In genomic region chr9:127971357-127972315, GRCh38 we compare ENCODE assay signal across 8 cellular contexts. TPM values are rescaled to one million over a fixed set of nuclear protein-coding genes. Genes with fewer than 3 reads are reported as not detected.
A peak's percentile ranks its signal among the peaks of the same experiment; 100 is the strongest.
DNase-seq lines count a peak whose midpoint lies in the region; ATAC-seq lines count a peak whose summit lies in the region.

No MANE protein-coding gene starts in this region.

- peaks cover 100% of the 10 kb centered on the region for H3K4me1 Mint-ChIP-seq in stimulated activated naive CD8-positive, alpha-beta T cell treated with anti-CD3 and anti-CD28 coated beads, Interleukin-15, Interleukin-2, amounts not matched to agents 100 ng/mL and 50 ng/mL, for 24 hours (ENCODE audit: low read depth)
- peaks cover 100% of the 10 kb centered on the region for H3K4me1 Mint-ChIP-seq in activated T-cell treated with anti-CD3 and anti-CD28 coated beads, Interleukin-2, amount 50 U/mL, for 72 hours (ENCODE audit: low read depth)

- 56% methylated on average over 22 of the region's 22 CpGs for WGBS in thymus

- H3K36me3 Mint-ChIP-seq in stimulated activated naive CD8-positive, alpha-beta T cell treated with anti-CD3 and anti-CD28 coated beads, Interleukin-15, Interleukin-2, amounts not matched to agents 100 ng/mL and 50 ng/mL, for 24 hours (ENCODE audit: low read depth), result peaks cover 15% of the 10 kb centered on the region
- peaks cover 1 to 14% of the 10 kb centered on the region in 2 donors for H3K36me3 Mint-ChIP-seq in activated T-cell treated with anti-CD3 and anti-CD28 coated beads, Interleukin-2, amount 50 U/mL, for 72 hours (ENCODE audit: insufficient read depth in 2 of 2)

- H3K27me3 Mint-ChIP-seq in stimulated activated naive CD8-positive, alpha-beta T cell treated with anti-CD3 and anti-CD28 coated beads, Interleukin-15, Interleukin-2, amounts not matched to agents 100 ng/mL and 50 ng/mL, for 24 hours, result no peaks in the 10 kb centered on the region
- no peaks in the 10 kb centered on the region for H3K27me3 Mint-ChIP-seq in activated T-cell treated with anti-CD3 and anti-CD28 coated beads, Interleukin-2, amount 50 U/mL, for 72 hours (ENCODE audit: low read depth)

- ATAC-seq in stimulated activated naive CD8-positive, alpha-beta T cell treated with anti-CD3 and anti-CD28 coated beads, Interleukin-15, Interleukin-2, amounts not matched to agents 100 U/mL and 50 U/mL, for 24 hours, result no peak
- ATAC-seq in activated T-cell treated with anti-CD3 and anti-CD28 coated beads, Interleukin-2, amount 50 U/mL, for 72 hours (replicated peaks in 1 of 2), result peak; percentile 25 to 31
- ATAC-seq in GM18858 (IDR thresholded peaks at IDR 0.05; ENCODE audit: unreplicated experiment), result no peak

- H3K4me1 ChIP-seq in thymus (ENCODE audit: control insufficient read depth, insufficient read depth, low read length), result peaks cover 92% of the 10 kb centered on the region

- DNase-seq in stimulated activated naive CD8-positive, alpha-beta T cell treated with anti-CD3 and anti-CD28 coated beads, Interleukin-15, Interleukin-2, amounts not matched to agents 100 U/mL and 50 U/mL, for 24 hours, result no peak
- peak; percentile 70 to 71 for DNase-seq in activated T-cell treated with anti-CD3 and anti-CD28 coated beads, Interleukin-2, amount 50 U/mL, for 72 hours
- DNase-seq in islet precursor cell, result peak; percentile 55
- DNase-seq in kidney glomerular epithelial cell (lab: John Stamatoyannopoulos, UW), result no peak
- no peak for DNase-seq in effector CD4-positive, alpha-beta T cell

- no peaks in the 10 kb centered on the region for H3K27me3 ChIP-seq in thymus (ENCODE audit: control insufficient read depth, insufficient read depth)

- H3K4me3 Mint-ChIP-seq in stimulated activated naive CD8-positive, alpha-beta T cell treated with anti-CD3 and anti-CD28 coated beads, Interleukin-15, Interleukin-2, amounts not matched to agents 100 ng/mL and 50 ng/mL, for 24 hours, result peak overlapping the region; percentile 73
- H3K4me3 Mint-ChIP-seq in activated T-cell treated with anti-CD3 and anti-CD28 coated beads, Interleukin-2, amount 50 U/mL, for 72 hours, result peak overlapping the region; percentile 76 to 90

- no peaks in the 10 kb centered on the region for H3K9me3 Mint-ChIP-seq in stimulated activated naive CD8-positive, alpha-beta T cell treated with anti-CD3 and anti-CD28 coated beads, Interleukin-15, Interleukin-2, amounts not matched to agents 100 ng/mL and 50 ng/mL, for 24 hours
- H3K9me3 Mint-ChIP-seq in activated T-cell treated with anti-CD3 and anti-CD28 coated beads, Interleukin-2, amount 50 U/mL, for 72 hours, result no peaks in the 10 kb centered on the region

- H3K27ac ChIP-seq in thymus (ENCODE audit: low read depth), result peak overlapping the region; percentile 99

- peaks cover 19% of the 10 kb centered on the region for H3K36me3 ChIP-seq in thymus (ENCODE audit: control insufficient read depth, insufficient read depth)

- peak overlapping the region; percentile 34 for H3K4me3 ChIP-seq in thymus (ENCODE audit: low read length)

- H3K9me3 ChIP-seq in thymus (ENCODE audit: control insufficient read depth), result no peaks in the 10 kb centered on the region

- H3K27ac Mint-ChIP-seq in stimulated activated naive CD8-positive, alpha-beta T cell treated with anti-CD3 and anti-CD28 coated beads, Interleukin-15, Interleukin-2, amounts not matched to agents 100 ng/mL and 50 ng/mL, for 24 hours, result peak overlapping the region; percentile 91
- H3K27ac Mint-ChIP-seq in activated T-cell treated with anti-CD3 and anti-CD28 coated beads, Interleukin-2, amount 50 U/mL, for 72 hours, result peak overlapping the region; percentile 94

RNA-seq across cellular contexts. Expression of gene EEIG1, which starts 9.2 kb away (rescaled TPM):
- 10 to 100 TPM; 59.2 to 75.1 TPM for total RNA-seq in activated T-cell treated with anti-CD3 and anti-CD28 coated beads, Interleukin-2, amount 50 U/mL, for 72 hours
- polyA plus RNA-seq in thymus, result 51.4 TPM

RNA-seq across cellular contexts. Expression of gene DPM2, which starts 34.0 kb away (rescaled TPM):
- 10 to 100 TPM; 44.2 to 51.1 TPM for total RNA-seq in activated T-cell treated with anti-CD3 and anti-CD28 coated beads, Interleukin-2, amount 50 U/mL, for 72 hours
- polyA plus RNA-seq in thymus, result 32.8 TPM

RNA-seq across cellular contexts. Expression of gene PIP5KL1, which starts 41.1 kb away (rescaled TPM):
- 1 to 10 TPM; 4.4 to 6.4 TPM for total RNA-seq in activated T-cell treated with anti-CD3 and anti-CD28 coated beads, Interleukin-2, amount 50 U/mL, for 72 hours
- polyA plus RNA-seq in thymus, result 1.2 TPM

RNA-seq across cellular contexts. Expression of gene ST6GALNAC4, which starts 54.8 kb away (rescaled TPM):
- total RNA-seq in activated T-cell treated with anti-CD3 and anti-CD28 coated beads, Interleukin-2, amount 50 U/mL, for 72 hours, result 10 to 100 TPM; 28.1 to 30.5 TPM
- polyA plus RNA-seq in thymus, result 12.8 TPM

Comparison
In these comparisons a context has a peak if more than half of its experiments do, and no peak if none do; other contexts are left out.
1. ATAC-seq: peak in activated T-cell treated with anti-CD3 and anti-CD28 coated beads, Interleukin-2, amount 50 U/mL, for 72 hours (2 of 2); none in stimulated activated naive CD8-positive, alpha-beta T cell treated with anti-CD3 and anti-CD28 coated beads, Interleukin-15, Interleukin-2, amounts not matched to agents 100 U/mL and 50 U/mL, for 24 hours (single experiment) and GM18858 (single experiment).
2. DNase-seq: peak in activated T-cell treated with anti-CD3 and anti-CD28 coated beads, Interleukin-2, amount 50 U/mL, for 72 hours (2 of 2) and islet precursor cell (single experiment); none in stimulated activated naive CD8-positive, alpha-beta T cell treated with anti-CD3 and anti-CD28 coated beads, Interleukin-15, Interleukin-2, amounts not matched to agents 100 U/mL and 50 U/mL, for 24 hours (single experiment), kidney glomerular epithelial cell (single experiment) and effector CD4-positive, alpha-beta T cell (single experiment).